ENCODE assay signal across 8 cellular contexts in genomic region chrX:119235872-119236598, GRCh38. TPM values are rescaled to one million over a fixed set of nuclear protein-coding genes. Genes with fewer than 3 reads are reported as not detected.
DNase-seq lines count a peak whose midpoint lies in the region; ATAC-seq and TF ChIP-seq lines count a peak whose summit lies in the region.

TSS of gene PGRMC1 (plus strand) at chrX:119236285. CDS start at chrX:119236364, 79 bp downstream.

- peak; percentile 88 for TF ChIP-seq POLR2A in GM18526 (IDR thresholded peaks at IDR 0.05; ENCODE audit: extremely low read depth, insufficient read length)

- intact Hi-C loops in A673 (cut with micrococcal nuclease; ENCODE audit: unreplicated experiment), result no loop called here

- H3K27me3 ChIP-seq in A673 (replicated peaks; ENCODE audit: insufficient read depth, low read depth, low read length, poor library complexity), result no peaks in the 10 kb centered on the region

- peak within 1 kb of the TSS; percentile 69 for H3K4me3 ChIP-seq in A673 (ENCODE audit: low read depth, low read length, poor library complexity, severe bottlenecking)

- peaks cover 9% of the 10 kb centered on the region for H3K36me3 Mint-ChIP-seq in central memory CD8-positive, alpha-beta T cell (ENCODE audit: insufficient read depth)

- POLR2A ChIA-PET in A673 (lab: Charles Lee; ENCODE audit: low non-redundant PET), result no interaction called here

- CTCF ChIA-PET in A673 (lab: Charles Lee), result interaction anchor here (0.6 kb wide), 1 partner anchor 11 kb away, joined by 3 read pairs; no protein-coding TSS in a partner anchor

- peak within 1 kb of the TSS; percentile 79 for H3K4me3 Mint-ChIP-seq in central memory CD8-positive, alpha-beta T cell

- no peaks in the 10 kb centered on the region for H3K9me3 Mint-ChIP-seq in central memory CD8-positive, alpha-beta T cell

- no peaks in the 10 kb centered on the region for H3K36me3 ChIP-seq in A673 (ENCODE audit: insufficient read depth, low read length, poor library complexity, severe bottlenecking)

- H3K27ac ChIP-seq in A673 (ENCODE audit: low read depth, low read length, poor library complexity, severe bottlenecking), result peak within 1 kb of the TSS; percentile 76

- H3K4me1 Mint-ChIP-seq in central memory CD8-positive, alpha-beta T cell, result peaks cover 17% of the 10 kb centered on the region

- ATAC-seq in HG03064 (IDR thresholded peaks at IDR 0.05; ENCODE audit: low read depth, unreplicated experiment), result peak; percentile 89
- ATAC-seq in central memory CD8-positive, alpha-beta T cell (replicated peaks; ENCODE audit: extremely low read depth, poor library complexity, severe bottlenecking), result peak; percentile 94

- BruUV-seq in A673 (replicated peaks; lab: Mats Ljungman, UMichigan), result no TSS peak

- no peak for TF ChIP-seq CTCF in A673 (conservative IDR thresholded peaks at IDR 0.05; ENCODE audit: low read depth, low read length)

- H3K4me1 ChIP-seq in A673 (ENCODE audit: insufficient read depth, low read length, poor library complexity, severe bottlenecking), result peaks cover 13% of the 10 kb centered on the region

- peak; percentile 82 for DNase-seq in A673 (ENCODE audit: low spot score)
- peak; percentile 28 for DNase-seq in NCI-H2196 treated with DMSO at 0.1 percent for 48 hours (lab: John Stamatoyannopoulos, UW; ENCODE audit: unreplicated experiment)
- peak; percentile 60 for DNase-seq in activated CD4-positive, CD25-positive, alpha-beta regulatory T cell treated with anti-CD3 and anti-CD28 coated beads, Interleukin-2, amount 50 U/mL, for 16 hours (ENCODE audit: low read depth, low spot score)
- peak; percentile 48 to 73 for DNase-seq in central memory CD8-positive, alpha-beta T cell (ENCODE audit: low spot score in 2 of 2)
- peak; percentile 84 for DNase-seq in islet precursor cell
- DNase-seq in stimulated activated CD4-positive, alpha-beta T cell treated with anti-CD3 and anti-CD28 coated beads, Interleukin-12 subunit alpha, Interleukin-12 subunit beta, amount 100 ng/mL, for 48 hours (ENCODE audit: low read depth in 2 of 3, low spot score in 1 of 3), result peak; percentile 34 to 62 (median 52)

- peak within 1 kb of the TSS; percentile 39 for H3K27ac Mint-ChIP-seq in central memory CD8-positive, alpha-beta T cell (ENCODE audit: low read depth)

- H3K9me3 ChIP-seq in A673 (ENCODE audit: low read depth, low read length, poor library complexity, severe bottlenecking), result no peaks in the 10 kb centered on the region

- no peaks in the 10 kb centered on the region for H3K27me3 Mint-ChIP-seq in central memory CD8-positive, alpha-beta T cell

RNA-seq across cellular contexts. Expression of gene PGRMC1, which starts in this region (rescaled TPM):
- total RNA-seq in A673 (2021), result 123 and 133 TPM in 2 replicates

Comparison
In these comparisons a context has a peak if more than half of its experiments do, and no peak if none do; other contexts are left out.
1. Peak in every context shown above with its lines: DNase-seq, ATAC-seq, H3K4me3 ChIP-seq and H3K27ac ChIP-seq.
2. DNase-seq: peak in every context shown above with its lines; median percentile 84 in islet precursor cell; 82 in A673; 60 in central memory CD8-positive, alpha-beta T cell; 60 in activated CD4-positive, CD25-positive, alpha-beta regulatory T cell treated with anti-CD3 and anti-CD28 coated beads, Interleukin-2, amount 50 U/mL, for 16 hours; 52 in stimulated activated CD4-positive, alpha-beta T cell treated with anti-CD3 and anti-CD28 coated beads, Interleukin-12 subunit alpha, Interleukin-12 subunit beta, amount 100 ng/mL, for 48 hours; 28 in NCI-H2196 treated with DMSO at 0.1 percent for 48 hours.